Comparison of ENCODE assay signal across 13 cellular contexts in the genomic region with DNA sequence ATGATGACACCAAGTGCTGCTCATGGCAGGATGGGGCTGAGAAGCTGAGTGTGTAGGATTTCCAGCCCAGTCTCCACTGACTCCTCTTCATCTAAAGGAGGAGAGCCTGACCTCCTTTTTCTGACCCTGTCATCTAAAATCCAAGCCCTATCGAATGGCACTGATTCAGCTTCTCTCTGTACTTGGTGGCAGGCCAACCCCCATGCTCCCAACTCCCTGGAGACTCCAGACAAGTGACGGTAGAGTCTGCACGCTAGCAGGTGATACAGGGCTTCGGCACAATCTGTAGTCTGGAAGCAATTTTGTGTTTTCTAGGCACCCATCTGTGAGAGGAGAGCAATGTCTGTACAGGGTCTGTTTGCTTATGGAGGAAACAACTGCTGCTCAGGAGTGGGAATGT.
"Had no signal": no experiment of that assay in that cellular context is flagged by ENCODE, and none has a peak within 500 bp of the region (broad histone marks: within the 10 kb centered on the region; RNA-seq: fewer than 3 reads in every experiment).

No MANE protein-coding gene starts in this region.

- H3K27me3 ChIP-seq: right lobe of liver had no signal

- H3K4me3 ChIP-seq: lung, right lobe of liver had no signal

- ATAC-seq: activated CD8-positive, alpha-beta T cell treated with anti-CD3 and anti-CD28 coated beads, Interleukin-2, amount 10 ng/mL, durations not matched to agents 7 days and 5 days; activated naive CD4-positive, alpha-beta T cell treated with anti-CD3 and anti-CD28 coated beads, Interleukin-2, amount 50 U/mL, for 72 hours; esophagus mucosa; right lobe of liver; stimulated activated naive CD8-positive, alpha-beta T cell treated with anti-CD3 and anti-CD28 coated beads, Interleukin-15, Interleukin-2, amounts not matched to agents 100 U/mL and 50 U/mL, for 24 hours had no signal

- H3K9me3 ChIP-seq: right lobe of liver had no signal

- H3K27ac ChIP-seq: right lobe of liver had no signal

- H3K4me1 ChIP-seq: right lobe of liver had no signal

- H3K36me3 ChIP-seq: right lobe of liver had no signal

- DNase-seq: activated CD4-positive, alpha-beta T cell treated with anti-CD3 and anti-CD28 coated beads, Interleukin-2, amount 10 ng/mL, durations not matched to agents 24 days and 14 days; activated CD4-positive, CD25-positive, alpha-beta regulatory T cell; activated CD8-positive, alpha-beta memory T cell treated with anti-CD3 and anti-CD28 coated beads, Interleukin-2, amount 50 U/mL, for 4 hours; activated CD8-positive, alpha-beta T cell treated with anti-CD3 and anti-CD28 coated beads, Interleukin-2, amount 10 ng/mL, durations not matched to agents 7 days and 5 days; activated T-cell treated with anti-CD3 and anti-CD28 coated beads, Interleukin-2, amount 50 U/mL, for 48 hours; caudate nucleus; midbrain; stimulated activated naive CD8-positive, alpha-beta T cell treated with anti-CD3 and anti-CD28 coated beads, Interleukin-15, Interleukin-2, amounts not matched to agents 100 U/mL and 50 U/mL, for 24 hours; trophoblast cell had no signal
